Comparison of ENCODE assay signal across 9 cellular contexts in genomic region chr12:56188786-56189335, GRCh38. TPM values are rescaled to one million over a fixed set of nuclear protein-coding genes. Genes with fewer than 3 reads are reported as not detected.
DNase-seq lines count a peak whose midpoint lies in the region; ATAC-seq, FAIRE-seq and TF ChIP-seq lines count a peak whose summit lies in the region.
"Had no signal": no experiment of that assay in that cellular context is flagged by ENCODE, and none has a peak within 500 bp of the region (broad histone marks: within the 10 kb centered on the region; RNA-seq: fewer than 3 reads in every experiment).

No MANE protein-coding gene starts in this region.

- no peaks in the 10 kb centered on the region for H4K20me1 ChIP-seq in keratinocyte (ENCODE audit: control insufficient read depth, extremely low read depth, insufficient read depth, low read length)

- H3K4me1 ChIP-seq in keratinocyte (ENCODE audit: control insufficient read depth, extremely low read depth, insufficient read depth, low read length), result peaks cover 13% of the 10 kb centered on the region

- no peaks in the 10 kb centered on the region for H3K27me3 Mint-ChIP-seq in stimulated activated memory B cell treated with anti-CD40 and anti-IgM and Interleukin-4, amounts not matched to agents 10 μg/mL and 1 μg/mL and 100 μg/mL, for 72 hours

- peaks cover 27% of the 10 kb centered on the region for H3K79me2 ChIP-seq in keratinocyte (ENCODE audit: control insufficient read depth, insufficient read depth, low read length)

- H3K27me3 ChIP-seq in keratinocyte (ENCODE audit: control insufficient read depth, extremely low read depth, insufficient read depth, low read length), result no peaks in the 10 kb centered on the region

- peaks cover 31% of the 10 kb centered on the region for H3K36me3 Mint-ChIP-seq in stimulated activated memory B cell treated with anti-CD40 and anti-IgM and Interleukin-4, amounts not matched to agents 10 μg/mL and 1 μg/mL and 100 μg/mL, for 72 hours

- peak overlapping the region; percentile 80 for H2AFZ ChIP-seq in keratinocyte (ENCODE audit: control insufficient read depth, low read length)

- no peaks in the 10 kb centered on the region for H3K9me3 Mint-ChIP-seq in stimulated activated memory B cell treated with anti-CD40 and anti-IgM and Interleukin-4, amounts not matched to agents 10 μg/mL and 1 μg/mL and 100 μg/mL, for 72 hours

- H3K4me2 ChIP-seq in keratinocyte (ENCODE audit: control insufficient read depth, extremely low read depth, insufficient read depth, low read depth, low read length), result peak overlapping the region; percentile 100

- H3K4me3 ChIP-seq in astrocyte of the spinal cord (ENCODE audit: low read depth, low read length), result peak overlapping the region; percentile 77
- H3K4me3 ChIP-seq in keratinocyte (ENCODE audit: control insufficient read depth in 2 of 3, extremely low read depth in 1 of 3, insufficient read depth in 2 of 3, low read depth in 1 of 3, low read length in 3 of 3), result peak overlapping the region; percentile 84 to 89 (median 85)

- H3K9ac ChIP-seq in keratinocyte (ENCODE audit: control insufficient read depth, extremely low read depth, insufficient read depth, low read length), result peak overlapping the region; percentile 76

- peak overlapping the region; percentile 91 for H3K27ac Mint-ChIP-seq in stimulated activated memory B cell treated with anti-CD40 and anti-IgM and Interleukin-4, amounts not matched to agents 10 μg/mL and 1 μg/mL and 100 μg/mL, for 72 hours

- peaks cover 43% of the 10 kb centered on the region for H3K4me1 Mint-ChIP-seq in stimulated activated memory B cell treated with anti-CD40 and anti-IgM and Interleukin-4, amounts not matched to agents 10 μg/mL and 1 μg/mL and 100 μg/mL, for 72 hours

- dilution Hi-C loops in keratinocyte (cut with MboI; ENCODE audit: extremely low pct_ligation_motif_present, low sequenced_read_pairs), result no loop called here

- DNase-seq in activated effector memory CD4-positive, alpha-beta T cell treated with anti-CD3 and anti-CD28 coated beads, Interleukin-2, amount 50 U/mL, for 16 hours, result peak; percentile 72
- no peak for DNase-seq in activated effector memory CD4-positive, alpha-beta T cell treated with Interleukin-2 at 50 U/mL for 16 hours
- DNase-seq in NAMALWA (ENCODE audit: low spot score) (peak; percentile 35), astrocyte of the spinal cord (ENCODE audit: low read depth, low spot score) (no peak), keratinocyte (ENCODE audit: low read depth, low spot score) (no peak), OCI-M1 (lab: John Stamatoyannopoulos, UW) (no peak), mucosa of gallbladder (ENCODE audit: low spot score) (no peak)

- H3K36me3 ChIP-seq in keratinocyte (ENCODE audit: control insufficient read depth in 2 of 2, extremely low read depth in 1 of 2, insufficient read depth in 2 of 2, low read length in 2 of 2), result peaks cover 10 to 17% of the 10 kb centered on the region in 2 experiments

- H3K9me1 ChIP-seq in keratinocyte (ENCODE audit: control insufficient read depth, extremely low read depth, insufficient read depth, low read length), result no peaks in the 10 kb centered on the region

- no peak for FAIRE-seq in keratinocyte (lab: Jason Lieb, UNC)
- FAIRE-seq: frontal cortex had no signal

- in situ Hi-C loops in astrocyte of the spinal cord (cut with HindIII; ENCODE audit: low sequenced_read_pairs), result no loop called here

- no peak for ATAC-seq in stimulated activated memory B cell treated with anti-CD40 and anti-IgM and Interleukin-4, amounts not matched to agents 10 μg/mL and 1 μg/mL and 100 μg/mL, for 72 hours

- no peaks in the 10 kb centered on the region for H3K9me3 ChIP-seq in keratinocyte (ENCODE audit: control insufficient read depth, low read depth, low read length)

- H3K27ac ChIP-seq in keratinocyte (ENCODE audit: control insufficient read depth, insufficient read depth, low read length), result peak overlapping the region; percentile 39

- no peak for TF ChIP-seq CTCF in astrocyte of the spinal cord (IDR thresholded peaks at IDR 0.05; ENCODE audit: low read depth, low read length)
- TF ChIP-seq CTCF in keratinocyte (optimal IDR thresholded peaks at IDR 0.05 in 1 of 3, IDR thresholded peaks at IDR 0.05 in 1 of 3, conservative IDR thresholded peaks at IDR 0.05 in 1 of 3; ENCODE audit: extremely low read depth in 1 of 3, insufficient read depth in 2 of 3, low read length in 3 of 3), result no peak

- peak overlapping the region; percentile 90 for H3K4me3 Mint-ChIP-seq in stimulated activated memory B cell treated with anti-CD40 and anti-IgM and Interleukin-4, amounts not matched to agents 10 μg/mL and 1 μg/mL and 100 μg/mL, for 72 hours

RNA-seq across cellular contexts. Expression of gene SMARCC2, which starts 0.4 kb away (rescaled TPM):
- polyA plus RNA-seq in keratinocyte, result 23.3 to 37.6 TPM (median 32.5 TPM) in 3 replicates
- polyA plus RNA-seq in keratinocyte (2011; ENCODE audit: low read depth), result 15.0 TPM
- 20.2 and 21.8 TPM in 2 replicates for polyA plus RNA-seq in keratinocyte (2011; cell fraction: cytosol; rRNA removed)
- polyA plus RNA-seq in keratinocyte (2011; cell fraction: nucleus; rRNA removed), result 81.6 and 83.5 TPM in 2 replicates
- 15.7 and 30.9 TPM in 2 replicates for polyA plus RNA-seq in keratinocyte (2012; ENCODE audit: low replicate concordance)
- 28.8 to 59.6 TPM (median 38.5 TPM) in 3 replicates for polyA minus RNA-seq in keratinocyte
- 33.2 TPM for polyA minus RNA-seq in keratinocyte (2011; cell fraction: cytosol; rRNA and poly(A)+ RNA removed)
- 59.7 and 65.7 TPM in 2 replicates for polyA minus RNA-seq in keratinocyte (2011; cell fraction: nucleus; rRNA and poly(A)+ RNA removed)
- total RNA-seq in mucosa of gallbladder, result 115 TPM

RNA-seq across cellular contexts. Expression of gene MYL6, which starts 30.7 kb away (rescaled TPM):
- polyA plus RNA-seq in keratinocyte, result 3,666 to 4,542 TPM (median 4,521 TPM) in 3 replicates
- 3,303 TPM for polyA plus RNA-seq in keratinocyte (2011; ENCODE audit: low read depth)
- polyA plus RNA-seq in keratinocyte (2011; cell fraction: cytosol; rRNA removed), result 4,238 and 5,249 TPM in 2 replicates
- polyA plus RNA-seq in keratinocyte (2011; cell fraction: nucleus; rRNA removed), result 2,592 and 2,714 TPM in 2 replicates
- 2,021 and 2,926 TPM in 2 replicates for polyA plus RNA-seq in keratinocyte (2012; ENCODE audit: low replicate concordance)
- polyA minus RNA-seq in keratinocyte, result 862 to 923 TPM (median 864 TPM) in 3 replicates
- polyA minus RNA-seq in keratinocyte (2011; cell fraction: cytosol; rRNA and poly(A)+ RNA removed), result 780 TPM
- 337 and 450 TPM in 2 replicates for polyA minus RNA-seq in keratinocyte (2011; cell fraction: nucleus; rRNA and poly(A)+ RNA removed)
- total RNA-seq in mucosa of gallbladder, result 1,918 TPM

RNA-seq across cellular contexts. Expression of gene RNF41, which starts 32.9 kb away (rescaled TPM):
- 42.2 to 62.0 TPM (median 49.7 TPM) in 3 replicates for polyA plus RNA-seq in keratinocyte
- polyA plus RNA-seq in keratinocyte (2011; ENCODE audit: low read depth), result 22.0 TPM
- polyA plus RNA-seq in keratinocyte (2011; cell fraction: cytosol; rRNA removed), result 50.7 and 53.4 TPM in 2 replicates
- polyA plus RNA-seq in keratinocyte (2011; cell fraction: nucleus; rRNA removed), result 35.0 and 36.5 TPM in 2 replicates
- 25.0 and 27.8 TPM in 2 replicates for polyA plus RNA-seq in keratinocyte (2012; ENCODE audit: low replicate concordance)
- polyA minus RNA-seq in keratinocyte, result 139 to 212 TPM (median 144 TPM) in 3 replicates
- 62.9 TPM for polyA minus RNA-seq in keratinocyte (2011; cell fraction: cytosol; rRNA and poly(A)+ RNA removed)
- 35.7 and 43.4 TPM in 2 replicates for polyA minus RNA-seq in keratinocyte (2011; cell fraction: nucleus; rRNA and poly(A)+ RNA removed)
- total RNA-seq in mucosa of gallbladder, result 57.2 TPM

RNA-seq across cellular contexts. Expression of gene NABP2, which starts 35.3 kb away (rescaled TPM):
- polyA plus RNA-seq in keratinocyte, result 45.6 to 53.5 TPM (median 53.0 TPM) in 3 replicates
- 30.6 TPM for polyA plus RNA-seq in keratinocyte (2011; ENCODE audit: low read depth)
- polyA plus RNA-seq in keratinocyte (2011; cell fraction: cytosol; rRNA removed), result 39.4 and 44.0 TPM in 2 replicates
- polyA plus RNA-seq in keratinocyte (2011; cell fraction: nucleus; rRNA removed), result 11.3 and 13.9 TPM in 2 replicates
- 28.8 and 36.8 TPM in 2 replicates for polyA plus RNA-seq in keratinocyte (2012; ENCODE audit: low replicate concordance)
- 16.8 to 27.1 TPM (median 23.0 TPM) in 3 replicates for polyA minus RNA-seq in keratinocyte
- polyA minus RNA-seq in keratinocyte (2011; cell fraction: cytosol; rRNA and poly(A)+ RNA removed), result 20.3 TPM
- polyA minus RNA-seq in keratinocyte (2011; cell fraction: nucleus; rRNA and poly(A)+ RNA removed), result 2.8 and 3.8 TPM in 2 replicates
- 39.2 TPM for total RNA-seq in mucosa of gallbladder

RNA-seq across cellular contexts. Expression of gene MYL6B, which starts 36.5 kb away (rescaled TPM):
- polyA plus RNA-seq in keratinocyte, result 42.3 to 44.9 TPM (median 44.9 TPM) in 3 replicates
- polyA plus RNA-seq in keratinocyte (2011; ENCODE audit: low read depth), result 13.2 TPM
- polyA plus RNA-seq in keratinocyte (2011; cell fraction: cytosol; rRNA removed), result 27.5 and 46.7 TPM in 2 replicates
- polyA plus RNA-seq in keratinocyte (2011; cell fraction: nucleus; rRNA removed), result 15.4 and 19.3 TPM in 2 replicates
- 10.7 and 62.3 TPM in 2 replicates for polyA plus RNA-seq in keratinocyte (2012; ENCODE audit: low replicate concordance)
- 15.8 to 39.8 TPM (median 21.1 TPM) in 3 replicates for polyA minus RNA-seq in keratinocyte
- 25.9 TPM for polyA minus RNA-seq in keratinocyte (2011; cell fraction: cytosol; rRNA and poly(A)+ RNA removed)
- polyA minus RNA-seq in keratinocyte (2011; cell fraction: nucleus; rRNA and poly(A)+ RNA removed), result 3.8 and 4.3 TPM in 2 replicates
- total RNA-seq in mucosa of gallbladder, result 53.7 TPM

Comparison
In these comparisons a context has a peak if more than half of its experiments do, and no peak if none do; other contexts are left out.
1. DNase-seq: peak in activated effector memory CD4-positive, alpha-beta T cell treated with anti-CD3 and anti-CD28 coated beads, Interleukin-2, amount 50 U/mL, for 16 hours (single experiment) and NAMALWA (single experiment); none in activated effector memory CD4-positive, alpha-beta T cell treated with Interleukin-2 at 50 U/mL for 16 hours (single experiment), astrocyte of the spinal cord (single experiment), keratinocyte (single experiment), OCI-M1 (single experiment) and mucosa of gallbladder (single experiment).